ENCODE assay signal across 1 cellular context in the genomic region with DNA sequence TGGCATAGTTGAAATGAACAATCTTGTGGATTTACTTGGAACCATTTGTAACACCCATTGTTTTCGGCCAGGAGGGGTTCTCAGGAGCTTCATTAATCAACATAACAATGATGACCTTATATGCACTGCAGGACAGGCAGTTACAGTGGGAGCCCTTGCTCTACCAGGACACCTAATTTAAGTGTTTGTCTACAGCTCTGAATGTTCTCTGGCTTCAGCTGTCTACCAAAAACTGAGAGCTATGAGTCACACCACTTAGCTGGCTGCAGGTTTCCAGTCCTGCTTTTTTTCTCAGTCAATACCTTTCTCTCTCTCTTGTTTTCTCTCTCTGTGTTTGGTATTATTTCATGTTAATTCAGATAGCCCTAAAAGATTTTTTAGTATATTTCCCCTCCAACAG.
A peak's percentile ranks its signal among the peaks of the same experiment; 100 is the strongest.
TF ChIP-seq lines count a peak whose summit lies in the region.

No MANE protein-coding gene starts in this region.

TF ChIP-seq in GM23338, 12 proteins besides CTCF, POLR2A, EP300 and RAD21 (continued from another document):
- TF ChIP-seq, protein P1, sequence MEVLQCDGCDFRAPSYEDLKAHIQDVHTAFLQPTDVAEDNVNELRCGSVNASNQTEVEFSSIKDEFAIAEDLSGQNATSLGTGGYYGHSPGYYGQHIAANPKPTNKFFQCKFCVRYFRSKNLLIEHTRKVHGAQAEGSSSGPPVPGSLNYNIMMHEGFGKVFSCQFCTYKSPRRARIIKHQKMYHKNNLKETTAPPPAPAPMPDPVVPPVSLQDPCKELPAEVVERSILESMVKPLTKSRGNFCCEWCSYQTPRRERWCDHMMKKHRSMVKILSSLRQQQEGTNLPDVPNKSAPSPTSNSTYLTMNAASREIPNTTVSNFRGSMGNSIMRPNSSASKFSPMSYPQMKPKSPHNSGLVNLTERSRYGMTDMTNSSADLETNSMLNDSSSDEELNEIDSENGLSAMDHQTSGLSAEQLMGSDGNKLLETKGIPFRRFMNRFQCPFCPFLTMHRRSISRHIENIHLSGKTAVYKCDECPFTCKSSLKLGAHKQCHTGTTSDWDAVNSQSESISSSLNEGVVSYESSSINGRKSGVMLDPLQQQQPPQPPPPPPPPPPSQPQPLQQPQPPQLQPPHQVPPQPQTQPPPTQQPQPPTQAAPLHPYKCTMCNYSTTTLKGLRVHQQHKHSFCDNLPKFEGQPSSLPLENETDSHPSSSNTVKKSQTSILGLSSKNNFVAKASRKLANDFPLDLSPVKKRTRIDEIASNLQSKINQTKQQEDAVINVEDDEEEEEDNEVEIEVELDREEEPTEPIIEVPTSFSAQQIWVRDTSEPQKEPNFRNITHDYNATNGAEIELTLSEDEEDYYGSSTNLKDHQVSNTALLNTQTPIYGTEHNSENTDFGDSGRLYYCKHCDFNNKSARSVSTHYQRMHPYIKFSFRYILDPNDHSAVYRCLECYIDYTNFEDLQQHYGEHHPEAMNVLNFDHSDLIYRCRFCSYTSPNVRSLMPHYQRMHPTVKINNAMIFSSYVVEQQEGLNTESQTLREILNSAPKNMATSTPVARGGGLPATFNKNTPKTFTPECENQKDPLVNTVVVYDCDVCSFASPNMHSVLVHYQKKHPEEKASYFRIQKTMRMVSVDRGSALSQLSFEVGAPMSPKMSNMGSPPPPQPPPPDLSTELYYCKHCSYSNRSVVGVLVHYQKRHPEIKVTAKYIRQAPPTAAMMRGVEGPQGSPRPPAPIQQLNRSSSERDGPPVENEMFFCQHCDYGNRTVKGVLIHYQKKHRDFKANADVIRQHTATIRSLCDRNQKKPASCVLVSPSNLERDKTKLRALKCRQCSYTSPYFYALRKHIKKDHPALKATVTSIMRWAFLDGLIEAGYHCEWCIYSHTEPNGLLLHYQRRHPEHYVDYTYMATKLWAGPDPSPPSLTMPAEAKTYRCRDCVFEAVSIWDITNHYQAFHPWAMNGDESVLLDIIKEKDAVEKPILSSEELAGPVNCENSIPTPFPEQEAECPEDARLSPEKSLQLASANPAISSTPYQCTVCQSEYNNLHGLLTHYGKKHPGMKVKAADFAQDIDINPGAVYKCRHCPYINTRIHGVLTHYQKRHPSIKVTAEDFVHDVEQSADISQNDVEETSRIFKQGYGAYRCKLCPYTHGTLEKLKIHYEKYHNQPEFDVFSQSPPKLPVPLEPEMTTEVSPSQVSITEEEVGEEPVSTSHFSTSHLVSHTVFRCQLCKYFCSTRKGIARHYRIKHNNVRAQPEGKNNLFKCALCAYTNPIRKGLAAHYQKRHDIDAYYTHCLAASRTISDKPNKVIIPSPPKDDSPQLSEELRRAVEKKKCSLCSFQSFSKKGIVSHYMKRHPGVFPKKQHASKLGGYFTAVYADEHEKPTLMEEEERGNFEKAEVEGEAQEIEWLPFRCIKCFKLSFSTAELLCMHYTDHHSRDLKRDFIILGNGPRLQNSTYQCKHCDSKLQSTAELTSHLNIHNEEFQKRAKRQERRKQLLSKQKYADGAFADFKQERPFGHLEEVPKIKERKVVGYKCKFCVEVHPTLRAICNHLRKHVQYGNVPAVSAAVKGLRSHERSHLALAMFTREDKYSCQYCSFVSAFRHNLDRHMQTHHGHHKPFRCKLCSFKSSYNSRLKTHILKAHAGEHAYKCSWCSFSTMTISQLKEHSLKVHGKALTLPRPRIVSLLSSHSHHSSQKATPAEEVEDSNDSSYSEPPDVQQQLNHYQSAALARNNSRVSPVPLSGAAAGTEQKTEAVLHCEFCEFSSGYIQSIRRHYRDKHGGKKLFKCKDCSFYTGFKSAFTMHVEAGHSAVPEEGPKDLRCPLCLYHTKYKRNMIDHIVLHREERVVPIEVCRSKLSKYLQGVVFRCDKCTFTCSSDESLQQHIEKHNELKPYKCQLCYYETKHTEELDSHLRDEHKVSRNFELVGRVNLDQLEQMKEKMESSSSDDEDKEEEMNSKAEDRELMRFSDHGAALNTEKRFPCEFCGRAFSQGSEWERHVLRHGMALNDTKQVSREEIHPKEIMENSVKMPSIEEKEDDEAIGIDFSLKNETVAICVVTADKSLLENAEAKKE (CRISPR knock-in tag; IDR thresholded peaks at IDR 0.05) = peak; percentile 76
- TF ChIP-seq ZNF331 (CRISPR knock-in tag; IDR thresholded peaks at IDR 0.05; ENCODE audit: low read depth) = no peak
- no peak for TF ChIP-seq EZH2phosphoT487 (IDR thresholded peaks at IDR 0.05; ENCODE audit: unreplicated experiment)
- TF ChIP-seq STAT1 (IDR thresholded peaks at IDR 0.05; ENCODE audit: unreplicated experiment) = no peak
- TF ChIP-seq NANOG (IDR thresholded peaks at IDR 0.05; ENCODE audit: borderline replicate concordance) = no peak
- no peak for TF ChIP-seq POLR2AphosphoS5 (IDR thresholded peaks at IDR 0.05; ENCODE audit: low read depth)
- TF ChIP-seq, protein P2, sequence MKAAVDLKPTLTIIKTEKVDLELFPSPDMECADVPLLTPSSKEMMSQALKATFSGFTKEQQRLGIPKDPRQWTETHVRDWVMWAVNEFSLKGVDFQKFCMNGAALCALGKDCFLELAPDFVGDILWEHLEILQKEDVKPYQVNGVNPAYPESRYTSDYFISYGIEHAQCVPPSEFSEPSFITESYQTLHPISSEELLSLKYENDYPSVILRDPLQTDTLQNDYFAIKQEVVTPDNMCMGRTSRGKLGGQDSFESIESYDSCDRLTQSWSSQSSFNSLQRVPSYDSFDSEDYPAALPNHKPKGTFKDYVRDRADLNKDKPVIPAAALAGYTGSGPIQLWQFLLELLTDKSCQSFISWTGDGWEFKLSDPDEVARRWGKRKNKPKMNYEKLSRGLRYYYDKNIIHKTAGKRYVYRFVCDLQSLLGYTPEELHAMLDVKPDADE (IDR thresholded peaks at IDR 0.05) = no peak
- no peak for TF ChIP-seq CREB1 (CRISPR knock-in tag; IDR thresholded peaks at IDR 0.05; ENCODE audit: low read depth)
TF ChIP-seq in GM23338: peak in this region for 1.
